In genomic region chr5:172142709-172143215, GRCh38 we compare ENCODE assay signal across 16 cellular contexts. TPM values are rescaled to one million over a fixed set of nuclear protein-coding genes. Genes with fewer than 3 reads are reported as not detected.
A peak's percentile ranks its signal among the peaks of the same experiment; 100 is the strongest.
DNase-seq lines count a peak whose midpoint lies in the region; ATAC-seq, FAIRE-seq and TF ChIP-seq lines count a peak whose summit lies in the region.
"Had no signal": no experiment of that assay in that cellular context is flagged by ENCODE, and none has a peak within 500 bp of the region (broad histone marks: within the 10 kb centered on the region; RNA-seq: fewer than 3 reads in every experiment).

No MANE protein-coding gene starts in this region.

- peak; percentile 85 for TF ChIP-seq EP300 in K562 (IDR thresholded peaks at IDR 0.05; ENCODE audit: low read length)

- no peaks in the 10 kb centered on the region for H3K9me1 ChIP-seq in K562 (ENCODE audit: control insufficient read depth, insufficient read depth, low read length)

- peaks cover 78% of the 10 kb centered on the region for H3K4me1 ChIP-seq in CD8-positive, alpha-beta T cell (ENCODE audit: insufficient read depth, low read length)
- peaks cover 48 to 49% of the 10 kb centered on the region in 2 experiments; a peak in 4 of 5 replicates for H3K4me1 ChIP-seq in K562 (replicated peaks in 1 of 2; ENCODE audit: control insufficient read depth in 2 of 2, insufficient read depth in 2 of 2, low read length in 2 of 2)
- peaks cover 39 to 75% of the 10 kb centered on the region in 2 donors for H3K4me1 ChIP-seq in naive thymus-derived CD4-positive, alpha-beta T cell (ENCODE audit: control insufficient read depth in 2 of 2, insufficient read depth in 2 of 2, low read length in 2 of 2)

- H3K9me3 Mint-ChIP-seq in CD8-positive, alpha-beta T cell: no peaks in the 10 kb centered on the region
- no peaks in the 10 kb centered on the region for H3K9me3 Mint-ChIP-seq in naive thymus-derived CD4-positive, alpha-beta T cell

- no TSS peak for BruUV-seq in K562 (replicated peaks; lab: Mats Ljungman, UMichigan)

- peak overlapping the region; percentile 69 for H3K4me2 ChIP-seq in K562 (ENCODE audit: insufficient read depth, low read length)

- CTCF ChIA-PET in CD8-positive, alpha-beta T cell (lab: Charles Lee): interaction anchor here (0.6 to 1.4 kb wide), 4 partner anchors 32 to 52 kb away, joined by 3 to 4 read pairs (median 3); partner anchors contain the start of gene STK10
- CTCF ChIA-PET in K562 (lab: Yijun Ruan, JAX; ENCODE audit: low intra/inter-chr PET ratio): no interaction called here
- CTCF ChIA-PET in naive thymus-derived CD4-positive, alpha-beta T cell (lab: Charles Lee): interaction anchor here (0.5 to 1.3 kb wide), 2 partner anchors 36 to 83 kb away, joined by 3 read pairs; no protein-coding TSS in a partner anchor

- no peaks in the 10 kb centered on the region; the same call in 2 of the 3 replicates for H3K79me2 ChIP-seq in K562 (ENCODE audit: control insufficient read depth, insufficient read depth, low read length)

- FAIRE-seq in K562 (lab: Jason Lieb, UNC): peak; percentile 83
- FAIRE-seq: D721Med had no signal

- H4K20me1 ChIP-seq in K562 (replicated peaks; ENCODE audit: control insufficient read depth, insufficient read depth, low read length): no peaks in the 10 kb centered on the region

- in situ Hi-C loops in K562 (cut with MboI): no loop called here

- peak overlapping the region; percentile 90 for H3K27ac Mint-ChIP-seq in CD8-positive, alpha-beta T cell
- peak overlapping the region in 7 of 9 donors; percentile 49 to 87 (median 73) for H3K27ac Mint-ChIP-seq in naive thymus-derived CD4-positive, alpha-beta T cell

- no peak for ATAC-seq in CD8-positive, alpha-beta T cell
- peak; percentile 74 for ATAC-seq in K562
- no peak for ATAC-seq in naive thymus-derived CD4-positive, alpha-beta T cell
- no peak for ATAC-seq in HG03439 (IDR thresholded peaks at IDR 0.05; ENCODE audit: unreplicated experiment)
- no peak for ATAC-seq in HG03135 (IDR thresholded peaks at IDR 0.05; ENCODE audit: unreplicated experiment)
- no peak for ATAC-seq in HG02870 (IDR thresholded peaks at IDR 0.05; ENCODE audit: unreplicated experiment)
- ATAC-seq: Right ventricle myocardium inferior had no signal

- H3K4me1 Mint-ChIP-seq in CD8-positive, alpha-beta T cell (ENCODE audit: low read depth): peaks cover 84% of the 10 kb centered on the region
- peaks cover 57 to 87% (median 81%) of the 10 kb centered on the region in 7 donors for H3K4me1 Mint-ChIP-seq in naive thymus-derived CD4-positive, alpha-beta T cell

- H3K27ac ChIP-seq in CD8-positive, alpha-beta T cell (ENCODE audit: low read depth, low read length): no peak overlapping the region
- peak overlapping the region; percentile 19; the same call in 2 of the 3 replicates for H3K27ac ChIP-seq in K562 (ENCODE audit: extremely low read depth, low read depth, low read length)
- peak overlapping the region; percentile 43 for H3K27ac ChIP-seq in naive thymus-derived CD4-positive, alpha-beta T cell (ENCODE audit: low read depth, low read length)

- H3K9me3 ChIP-seq in CD8-positive, alpha-beta T cell (ENCODE audit: low read length): no peaks in the 10 kb centered on the region
- H3K9me3 ChIP-seq in K562 (replicated peaks; ENCODE audit: control insufficient read depth, insufficient read depth, low read depth, low read length): no peaks in the 10 kb centered on the region
- no peaks in the 10 kb centered on the region for H3K9me3 ChIP-seq in naive thymus-derived CD4-positive, alpha-beta T cell (ENCODE audit: control insufficient read depth in 2 of 3, low read length in 3 of 3)
- H3K9me3 ChIP-seq: left ventricle myocardium inferior had no signal

- WGBS in K562 (ENCODE audit: insufficient coverage, low coverage, missing lambda C conversion rate): 1% methylated on average over 5 of the region's 5 CpGs

- no peak for TF ChIP-seq POLR2A in K562 (conservative IDR thresholded peaks at IDR 0.05)

- H2AFZ ChIP-seq in K562 (ENCODE audit: low read depth, low read length): no peak overlapping the region

- H3K4me3 Mint-ChIP-seq in CD8-positive, alpha-beta T cell: no peak overlapping the region
- peak overlapping the region in 2 of 10 donors; percentile 46 to 47 for H3K4me3 Mint-ChIP-seq in naive thymus-derived CD4-positive, alpha-beta T cell

- peak in 1 of 2 experiments; percentile 10; a peak in 2 of 4 replicates for TF ChIP-seq RAD21 in K562 (CRISPR knock-in tag; conservative IDR thresholded peaks at IDR 0.05 in 1 of 2, IDR thresholded peaks at IDR 0.05 in 1 of 2)

- POLR2A ChIA-PET in CD8-positive, alpha-beta T cell (lab: Charles Lee): interaction anchor here (0.6 to 0.8 kb wide), 2 partner anchors 37 to 896 kb away, joined by 3 to 5 read pairs; no protein-coding TSS in a partner anchor
- POLR2A ChIA-PET in K562 (lab: Yijun Ruan, JAX): interaction anchor here (0.5 to 1.4 kb wide), 3 partner anchors 9 to 396 kb away, joined by 3 to 4 read pairs (median 3); no protein-coding TSS in a partner anchor
- POLR2A ChIA-PET in naive thymus-derived CD4-positive, alpha-beta T cell (lab: Charles Lee): interaction anchor here (0.6 to 1.0 kb wide), 3 partner anchors 32 to 81 kb away, joined by 4 read pairs; no protein-coding TSS in a partner anchor

- no peak for TF ChIP-seq CTCF in CD8-positive, alpha-beta T cell (IDR thresholded peaks at IDR 0.05)
- TF ChIP-seq CTCF in K562 (IDR thresholded peaks at IDR 0.05 in 2 of 3, conservative IDR thresholded peaks at IDR 0.05 in 1 of 3; ENCODE audit: insufficient read depth in 2 of 3, low read depth in 1 of 3, low read length in 3 of 3): no peak

- no peaks in the 10 kb centered on the region for H3K27me3 ChIP-seq in CD8-positive, alpha-beta T cell (ENCODE audit: insufficient read depth, low read length)
- H3K27me3 ChIP-seq in K562 (ENCODE audit: control insufficient read depth in 2 of 2, insufficient read depth in 2 of 2, low read length in 2 of 2): no peaks in the 10 kb centered on the region
- H3K27me3 ChIP-seq in naive thymus-derived CD4-positive, alpha-beta T cell (ENCODE audit: control insufficient read depth in 2 of 2, insufficient read depth in 2 of 2, low read length in 2 of 2): no peaks in the 10 kb centered on the region

- no peak overlapping the region for H3K4me3 ChIP-seq in CD8-positive, alpha-beta T cell (ENCODE audit: low read depth, low read length)
- H3K4me3 ChIP-seq in K562: no peak overlapping the region
- no peak overlapping the region for H3K4me3 ChIP-seq in naive thymus-derived CD4-positive, alpha-beta T cell (ENCODE audit: low read length)
- H3K4me3 ChIP-seq: left ventricle myocardium inferior had no signal

- H3K27me3 Mint-ChIP-seq in CD8-positive, alpha-beta T cell (ENCODE audit: low read depth): no peaks in the 10 kb centered on the region
- no peaks in the 10 kb centered on the region for H3K27me3 Mint-ChIP-seq in naive thymus-derived CD4-positive, alpha-beta T cell

- H3K9ac ChIP-seq in K562 (ENCODE audit: insufficient read depth in 1 of 2, low read depth in 2 of 2, low read length in 2 of 2): peak overlapping the region; percentile 4 to 23; a peak in 2 of 4 replicates

- no peak for DNase-seq in CD8-positive, alpha-beta T cell
- peak; percentile 68 for DNase-seq in NCI-H226
- DNase-seq in K562 (ENCODE audit: extremely low read depth in 1 of 4, low spot score in 3 of 4): peak; percentile 86 to 88 (median 88)
- DNase-seq in naive thymus-derived CD4-positive, alpha-beta T cell: no peak
- DNase-seq in stimulated activated naive CD4-positive, alpha-beta T cell (lab: John Stamatoyannopoulos, UW): no peak
- DNase-seq: glutamatergic neuron, left ventricle myocardium inferior, NCI-H1417 treated with DMSO at 0.1 percent for 48 hours, NCI-H526 treated with DMSO at 0.1 percent for 48 hours, substantia nigra had no signal

- intact Hi-C loops in CD8-positive, alpha-beta T cell (cut with DNase I, micrococcal nuclease): loop anchor here in 1 of 2 experiments (5.0 kb wide), 2 partner anchors 35 kb away; no protein-coding TSS in a partner anchor
- intact Hi-C loops in K562 (cut with micrococcal nuclease): loop anchor here (5.0 kb wide), 1 partner anchor 45 kb away; the partner anchor contains the start of gene STK10
- intact Hi-C loops in naive thymus-derived CD4-positive, alpha-beta T cell (cut with micrococcal nuclease): no loop called here

- H3K36me3 ChIP-seq in CD8-positive, alpha-beta T cell (ENCODE audit: insufficient read depth, low read length): peaks cover 19% of the 10 kb centered on the region
- H3K36me3 ChIP-seq in K562 (ENCODE audit: control insufficient read depth, insufficient read depth, low read length): no peaks in the 10 kb centered on the region
- H3K36me3 ChIP-seq in naive thymus-derived CD4-positive, alpha-beta T cell (ENCODE audit: control insufficient read depth in 2 of 3, insufficient read depth in 3 of 3, low read length in 3 of 3): peaks cover 0 to 36% (median 4%) of the 10 kb centered on the region in 3 experiments
- H3K36me3 ChIP-seq: left ventricle myocardium inferior had no signal

- H3K36me3 Mint-ChIP-seq in CD8-positive, alpha-beta T cell: peaks cover 66% of the 10 kb centered on the region
- H3K36me3 Mint-ChIP-seq in naive thymus-derived CD4-positive, alpha-beta T cell: peaks cover 0 to 20% (median 13%) of the 10 kb centered on the region in 5 donors

RNA-seq across cellular contexts. Expression of gene STK10, which starts 45.3 kb away (rescaled TPM):
- 100 to 1,000 TPM; 172 to 182 TPM for total RNA-seq in CD8-positive, alpha-beta T cell
- total RNA-seq in K562 (2011; cell fraction: chromatin; rRNA removed; ENCODE audit: low replicate concordance): 22.0 and 33.0 TPM in 2 replicates
- 15.5 and 16.7 TPM in 2 replicates for total RNA-seq in K562 (2011; cell fraction: nucleolus; rRNA removed)
- total RNA-seq in K562 (2011; cell fraction: nucleoplasm; rRNA removed): 14.1 and 17.8 TPM in 2 replicates
- 3.9 and 4.0 TPM in 2 replicates for total RNA-seq in K562 (2014; rRNA removed)
- 1.8 and 2.4 TPM in 2 replicates for total RNA-seq in K562 (2014; rRNA removed; fragmentation: Illumina TruSeq; extraction: Trizol)
- total RNA-seq in K562 (2015; rRNA removed; fragmentation: Illumina TruSeq; extraction: Trizol): 2.8 and 3.1 TPM in 2 replicates
- 6.7 and 7.5 TPM in 2 replicates for total RNA-seq in K562 (2021)
- polyA plus RNA-seq in K562 (2011; rRNA removed): 1.5 and 2.3 TPM in 2 replicates
- polyA plus RNA-seq in K562 (2011; cell fraction: cytosol; rRNA removed): 1.4 and 2.8 TPM in 2 replicates
- polyA plus RNA-seq in K562 (2011; cell fraction: nucleus; rRNA removed): 4.0 and 8.4 TPM in 2 replicates
- 2.9 and 3.3 TPM in 2 replicates for polyA plus RNA-seq in K562 (2012)
- polyA plus RNA-seq in K562 (2014; fragmentation: Illumina TruSeq; extraction: Trizol): 3.3 TPM in 2 replicates
- under 1 TPM; 0.30 to 0.55 TPM for polyA plus RNA-seq in K562 (2014; fragmentation: Nextera tagmentation; extraction: Ambion mirVana)
- polyA plus RNA-seq in K562 (2014; rRNA removed): 1.9 and 3.2 TPM in 2 replicates
- 2.3 and 3.0 TPM in 2 replicates for polyA minus RNA-seq in K562 (2011; rRNA and poly(A)+ RNA removed)
- polyA minus RNA-seq in K562 (2011; cell fraction: cytosol; rRNA and poly(A)+ RNA removed): 1.1 and 7.0 TPM in 2 replicates
- polyA minus RNA-seq in K562 (2011; cell fraction: nucleus; rRNA and poly(A)+ RNA removed): 4.6 and 8.6 TPM in 2 replicates
- total RNA-seq in naive thymus-derived CD4-positive, alpha-beta T cell: 100 to 1,000 TPM; 244 to 474 (median 311) TPM
- polyA plus RNA-seq in naive thymus-derived CD4-positive, alpha-beta T cell: 100 to 1,000 TPM in 1 of 2 donors, 10 to 100 TPM in 1; 55.7 to 141 TPM

RNA-seq across cellular contexts. Expression of gene EFCAB9, which starts 51.2 kb away (rescaled TPM):
- not detected for total RNA-seq in CD8-positive, alpha-beta T cell
- not detected in 2 replicates for total RNA-seq in K562 (2011; cell fraction: chromatin; rRNA removed; ENCODE audit: low replicate concordance)
- total RNA-seq in K562 (2011; cell fraction: nucleolus; rRNA removed): not detected in 2 replicates
- not detected in 2 replicates for total RNA-seq in K562 (2011; cell fraction: nucleoplasm; rRNA removed)
- not detected in 2 replicates for total RNA-seq in K562 (2014; rRNA removed)
- total RNA-seq in K562 (2014; rRNA removed; fragmentation: Illumina TruSeq; extraction: Trizol): not detected in 2 replicates
- total RNA-seq in K562 (2015; rRNA removed; fragmentation: Illumina TruSeq; extraction: Trizol): not detected in 2 replicates
- total RNA-seq in K562 (2021): not detected in 2 replicates
- polyA plus RNA-seq in K562 (2011; rRNA removed): not detected in 2 replicates
- not detected in 2 replicates for polyA plus RNA-seq in K562 (2011; cell fraction: cytosol; rRNA removed)
- not detected in 2 replicates for polyA plus RNA-seq in K562 (2011; cell fraction: nucleus; rRNA removed)
- not detected in 2 replicates for polyA plus RNA-seq in K562 (2012)
- not detected in 2 replicates for polyA plus RNA-seq in K562 (2014; fragmentation: Illumina TruSeq; extraction: Trizol)
- polyA plus RNA-seq in K562 (2014; fragmentation: Nextera tagmentation; extraction: Ambion mirVana): not detected
- polyA plus RNA-seq in K562 (2014; rRNA removed): not detected in 2 replicates
- polyA minus RNA-seq in K562 (2011; rRNA and poly(A)+ RNA removed): not detected in 2 replicates
- polyA minus RNA-seq in K562 (2011; cell fraction: cytosol; rRNA and poly(A)+ RNA removed): not detected in 2 replicates
- polyA minus RNA-seq in K562 (2011; cell fraction: nucleus; rRNA and poly(A)+ RNA removed): not detected in 2 replicates
- not detected for total RNA-seq in naive thymus-derived CD4-positive, alpha-beta T cell
- polyA plus RNA-seq in naive thymus-derived CD4-positive, alpha-beta T cell: not detected
- total RNA-seq: left ventricle myocardium inferior, Right ventricle myocardium inferior, skeletal muscle tissue had no signal

Comparison
In these comparisons a context has a peak if more than half of its experiments do, and no peak if none do; other contexts are left out.
1. DNase-seq: peak in NCI-H226 (single experiment) and K562 (4 of 4); none in CD8-positive, alpha-beta T cell (0 of 7), naive thymus-derived CD4-positive, alpha-beta T cell (0 of 9) and stimulated activated naive CD4-positive, alpha-beta T cell (0 of 6).
2. RNA of gene STK10, which starts 45.3 kb away (total RNA-seq): 244 to 474 TPM in naive thymus-derived CD4-positive, alpha-beta T cell and 172 to 182 TPM in CD8-positive, alpha-beta T cell; 1.8 to 33.0 TPM in K562; every median in the first group is over 4 times any median in the second.